ENCODE assay signal across 7 cellular contexts in the genomic region with DNA sequence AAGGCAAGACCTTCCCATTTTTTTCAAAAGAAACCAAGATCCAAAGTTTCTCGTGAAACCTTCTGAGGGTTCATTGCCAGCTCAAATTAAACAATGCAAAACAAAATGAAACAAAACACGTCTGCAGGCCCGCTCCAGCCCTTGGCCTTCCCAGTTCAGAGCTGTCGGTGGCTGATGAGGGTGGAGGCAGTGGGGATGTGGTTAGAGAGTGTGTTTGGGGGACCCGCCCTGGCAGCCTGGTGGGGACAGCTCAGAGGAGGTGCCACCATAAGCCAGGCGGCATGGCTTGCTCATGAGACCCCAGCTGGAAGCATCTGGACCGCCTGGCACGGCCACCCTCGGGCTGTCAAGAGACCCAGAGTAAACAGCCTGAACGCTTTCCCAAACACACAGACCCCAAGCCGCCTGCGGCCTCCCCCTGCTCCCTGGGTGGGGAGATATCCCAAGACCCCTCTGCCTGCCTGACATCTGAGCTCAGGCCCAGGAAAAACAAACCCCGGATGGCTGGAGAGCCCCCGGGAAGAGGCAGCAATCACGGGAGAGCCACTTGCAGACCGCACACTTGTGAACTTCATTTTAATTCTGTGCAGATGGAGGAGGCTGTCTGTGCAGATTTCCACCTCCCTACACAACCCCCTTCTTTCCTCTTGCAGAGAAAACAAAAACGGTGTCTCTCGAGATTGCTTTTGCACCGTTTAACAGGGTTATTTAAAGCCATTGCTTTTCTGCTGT. TPM values are rescaled to one million over a fixed set of nuclear protein-coding genes. Genes with fewer than 3 reads are reported as not detected.
DNase-seq lines count a peak whose midpoint lies in the region; ATAC-seq and TF ChIP-seq lines count a peak whose summit lies in the region.

No MANE protein-coding gene starts in this region.

- H3K4me1 ChIP-seq in Karpas-422 (ENCODE audit: low read length): peaks cover 9% of the 10 kb centered on the region

- H3K27ac Mint-ChIP-seq in activated CD8-positive, alpha-beta memory T cell treated with anti-CD3 and anti-CD28 coated beads, Interleukin-2, amount 10 ng/mL, durations not matched to agents 7 days and 5 days: peak overlapping the region; percentile 92
- H3K27ac Mint-ChIP-seq in glutamatergic neuron (ENCODE audit: unreplicated experiment): peak overlapping the region; percentile 94
- H3K27ac Mint-ChIP-seq in stimulated activated naive B cell treated with anti-CD40 and anti-IgM and Interleukin-4, amounts not matched to agents 10 μg/mL and 1 μg/mL and 100 μg/mL, for 72 hours: peak overlapping the region; percentile 86

- H3K36me3 Mint-ChIP-seq in activated CD8-positive, alpha-beta memory T cell treated with anti-CD3 and anti-CD28 coated beads, Interleukin-2, amount 10 ng/mL, durations not matched to agents 7 days and 5 days: peaks cover 12% of the 10 kb centered on the region
- no peaks in the 10 kb centered on the region for H3K36me3 Mint-ChIP-seq in glutamatergic neuron (ENCODE audit: unreplicated experiment)
- H3K36me3 Mint-ChIP-seq in stimulated activated naive B cell treated with anti-CD40 and anti-IgM and Interleukin-4, amounts not matched to agents 10 μg/mL and 1 μg/mL and 100 μg/mL, for 72 hours: peaks cover 6 to 8% of the 10 kb centered on the region in 2 donors

- peak overlapping the region; percentile 70 for H3K4me3 Mint-ChIP-seq in activated CD8-positive, alpha-beta memory T cell treated with anti-CD3 and anti-CD28 coated beads, Interleukin-2, amount 10 ng/mL, durations not matched to agents 7 days and 5 days
- H3K4me3 Mint-ChIP-seq in glutamatergic neuron (ENCODE audit: unreplicated experiment): no peak overlapping the region
- H3K4me3 Mint-ChIP-seq in stimulated activated naive B cell treated with anti-CD40 and anti-IgM and Interleukin-4, amounts not matched to agents 10 μg/mL and 1 μg/mL and 100 μg/mL, for 72 hours: peak overlapping the region; percentile 77 to 78

- peak overlapping the region; percentile 2; the same call in 1 of the 2 replicates for H3K4me3 ChIP-seq in Karpas-422 (ENCODE audit: low read length)

- H3K9me3 ChIP-seq in Karpas-422 (ENCODE audit: low read length): no peaks in the 10 kb centered on the region

- TF ChIP-seq CTCF in glutamatergic neuron (IDR thresholded peaks at IDR 0.05; ENCODE audit: partially characterized antibody, unreplicated experiment): no peak

- H4K20me1 ChIP-seq in Karpas-422 (ENCODE audit: insufficient read depth, low read depth, low read length): no peaks in the 10 kb centered on the region

- CTCF ChIA-PET in activated CD8-positive, alpha-beta memory T cell treated with anti-CD3 and anti-CD28 coated beads, Interleukin-2, amount 10 ng/mL, durations not matched to agents 7 days and 5 days (lab: Charles Lee): interaction anchor here (0.8 to 6.2 kb wide), 10 partner anchors 9 to 658 kb away, joined by 3 to 30 read pairs (median 4); a partner anchor contains a TSS

- peaks cover 58% of the 10 kb centered on the region for H3K4me1 Mint-ChIP-seq in activated CD8-positive, alpha-beta memory T cell treated with anti-CD3 and anti-CD28 coated beads, Interleukin-2, amount 10 ng/mL, durations not matched to agents 7 days and 5 days
- H3K4me1 Mint-ChIP-seq in glutamatergic neuron (ENCODE audit: low read depth, unreplicated experiment): peaks cover 11% of the 10 kb centered on the region
- H3K4me1 Mint-ChIP-seq in stimulated activated naive B cell treated with anti-CD40 and anti-IgM and Interleukin-4, amounts not matched to agents 10 μg/mL and 1 μg/mL and 100 μg/mL, for 72 hours: peaks cover 41 to 67% of the 10 kb centered on the region in 2 donors

- H3K27ac ChIP-seq in Karpas-422 (ENCODE audit: low read length): no peak overlapping the region

- H2AFZ ChIP-seq in Karpas-422 (ENCODE audit: low read length): peak overlapping the region; percentile 67; the same call in 1 of the 2 replicates

- peak overlapping the region; percentile 32 for H3K4me2 ChIP-seq in Karpas-422 (ENCODE audit: low read depth, low read length, poor library complexity, severe bottlenecking)

- no peaks in the 10 kb centered on the region for H3K79me2 ChIP-seq in Karpas-422 (ENCODE audit: low read length)

- H3K9me3 Mint-ChIP-seq in activated CD8-positive, alpha-beta memory T cell treated with anti-CD3 and anti-CD28 coated beads, Interleukin-2, amount 10 ng/mL, durations not matched to agents 7 days and 5 days (ENCODE audit: low read depth): peaks cover 3% of the 10 kb centered on the region
- peaks cover 7% of the 10 kb centered on the region for H3K9me3 Mint-ChIP-seq in glutamatergic neuron (ENCODE audit: unreplicated experiment)
- peaks cover 4% of the 10 kb centered on the region in 2 donors for H3K9me3 Mint-ChIP-seq in stimulated activated naive B cell treated with anti-CD40 and anti-IgM and Interleukin-4, amounts not matched to agents 10 μg/mL and 1 μg/mL and 100 μg/mL, for 72 hours

- H3K27me3 Mint-ChIP-seq in activated CD8-positive, alpha-beta memory T cell treated with anti-CD3 and anti-CD28 coated beads, Interleukin-2, amount 10 ng/mL, durations not matched to agents 7 days and 5 days: no peaks in the 10 kb centered on the region
- H3K27me3 Mint-ChIP-seq in glutamatergic neuron (ENCODE audit: unreplicated experiment): peaks cover 2% of the 10 kb centered on the region
- no peaks in the 10 kb centered on the region for H3K27me3 Mint-ChIP-seq in stimulated activated naive B cell treated with anti-CD40 and anti-IgM and Interleukin-4, amounts not matched to agents 10 μg/mL and 1 μg/mL and 100 μg/mL, for 72 hours

- H3K9me2 ChIP-seq in Karpas-422 (replicated peaks; ENCODE audit: insufficient read depth, low read length): no peaks in the 10 kb centered on the region

- ATAC-seq in activated CD8-positive, alpha-beta memory T cell treated with anti-CD3 and anti-CD28 coated beads, Interleukin-2, amount 10 ng/mL, durations not matched to agents 7 days and 5 days: peak; percentile 76
- peak; percentile 46 to 52 for ATAC-seq in stimulated activated naive B cell treated with anti-CD40 and anti-IgM and Interleukin-4, amounts not matched to agents 10 μg/mL and 1 μg/mL and 100 μg/mL, for 72 hours (replicated peaks)
- no peak for ATAC-seq in HG03460 (IDR thresholded peaks at IDR 0.05; ENCODE audit: unreplicated experiment)

- H3K27me3 ChIP-seq in Karpas-422 (ENCODE audit: low read length): no peaks in the 10 kb centered on the region

- DNase-seq in Karpas-422 (peak; percentile 45), glutamatergic neuron (peak; percentile 60), SIG-M5 treated with dmso at 0.1 percent for 504 hours (lab: John Stamatoyannopoulos, UW; ENCODE audit: unreplicated experiment) (no peak), NCI-H82 (lab: John Stamatoyannopoulos, UW) (no peak)
- peak; percentile 83 for DNase-seq in activated CD8-positive, alpha-beta memory T cell treated with anti-CD3 and anti-CD28 coated beads, Interleukin-2, amount 10 ng/mL, durations not matched to agents 7 days and 5 days
- no peak for DNase-seq in stimulated activated naive B cell treated with anti-CD40 and anti-IgM and Interleukin-4, amounts not matched to agents 10 μg/mL and 1 μg/mL and 100 μg/mL, for 72 hours

- no peaks in the 10 kb centered on the region for H3K36me3 ChIP-seq in Karpas-422 (ENCODE audit: insufficient read depth, low read length)

- H3K9ac ChIP-seq in Karpas-422 (ENCODE audit: low read length): 0 out of 2 replicates have a peak overlapping the region, but pooled peaks have one; percentile 18

RNA-seq across cellular contexts. Expression of a gene that starts 35.4 kb away (rescaled TPM):
- total RNA-seq in Karpas-422 (2014; rRNA removed; shearing (Covaris generic); ENCODE audit: low replicate concordance): 2.6 TPM in 1 of 2 replicates, not detected in the other
- total RNA-seq in activated CD8-positive, alpha-beta memory T cell treated with anti-CD3 and anti-CD28 coated beads, Interleukin-2, amount 10 ng/mL, durations not matched to agents 7 days and 5 days: 100 to 1,000 TPM in 1 of 2 experiments, 10 to 100 TPM in 1; 91.4 to 155 TPM
- total RNA-seq in glutamatergic neuron (ENCODE audit: unreplicated experiment): 29.2 TPM

RNA-seq across cellular contexts. Expression of a gene that starts 46.2 kb away (rescaled TPM):
- total RNA-seq in Karpas-422 (2014; rRNA removed; shearing (Covaris generic); ENCODE audit: low replicate concordance): 27.4 and 34.2 TPM in 2 replicates
- 1 to 10 TPM; 3.0 to 4.0 TPM for total RNA-seq in activated CD8-positive, alpha-beta memory T cell treated with anti-CD3 and anti-CD28 coated beads, Interleukin-2, amount 10 ng/mL, durations not matched to agents 7 days and 5 days
- 491 TPM for total RNA-seq in glutamatergic neuron (ENCODE audit: unreplicated experiment)

Comparison
In these comparisons a context has a peak if more than half of its experiments do, and no peak if none do; other contexts are left out.
1. DNase-seq: peak in Karpas-422 (single experiment), activated CD8-positive, alpha-beta memory T cell treated with anti-CD3 and anti-CD28 coated beads, Interleukin-2, amount 10 ng/mL, durations not matched to agents 7 days and 5 days (single experiment) and glutamatergic neuron (single experiment); none in stimulated activated naive B cell treated with anti-CD40 and anti-IgM and Interleukin-4, amounts not matched to agents 10 μg/mL and 1 μg/mL and 100 μg/mL, for 72 hours (single experiment), SIG-M5 treated with dmso at 0.1 percent for 504 hours (single experiment) and NCI-H82 (single experiment).
2. RNA of a gene that starts 46.2 kb away (total RNA-seq): 491 TPM in glutamatergic neuron (single experiment); 27.4 to 34.2 TPM in Karpas-422 and 3.0 to 4.0 TPM in activated CD8-positive, alpha-beta memory T cell treated with anti-CD3 and anti-CD28 coated beads, Interleukin-2, amount 10 ng/mL, durations not matched to agents 7 days and 5 days; every median in the first group is over 10 times any median in the second.
3. Peak in every context shown above with its lines, with median percentiles within 50 percentile points of each other: H3K27ac Mint-ChIP-seq.